9 cellular contexts compared by ENCODE assay signal in genomic region chr9:109499631-109500120, GRCh38. TPM values are rescaled to one million over a fixed set of nuclear protein-coding genes. Genes with fewer than 3 reads are reported as not detected.
DNase-seq lines count a peak whose midpoint lies in the region; ATAC-seq and TF ChIP-seq lines count a peak whose summit lies in the region.
"Had no signal": no experiment of that assay in that cellular context is flagged by ENCODE, and none has a peak within 500 bp of the region (broad histone marks: within the 10 kb centered on the region; RNA-seq: fewer than 3 reads in every experiment).

No MANE protein-coding gene starts in this region.

- in situ Hi-C loops in astrocyte of the cerebellum (cut with HindIII; ENCODE audit: low sequenced_read_pairs) = no loop called here

- H3K4me1 ChIP-seq in subcutaneous abdominal adipose tissue (ENCODE audit: control insufficient read depth in 5 of 5, insufficient read depth in 5 of 5, low read length in 5 of 5) = peaks cover 4 to 30% (median 26%) of the 10 kb centered on the region in 5 donors

- no peak overlapping the region for H3K27ac ChIP-seq in subcutaneous abdominal adipose tissue (ENCODE audit: low read depth, low read length)

- DNase-seq in HT1080 (ENCODE audit: low read depth) (peak; percentile 52), astrocyte of the cerebellum (ENCODE audit: low read depth) (no peak), Ammon's horn (ENCODE audit: low spot score) (no peak), NCI-H510A treated with DMSO at 0.1 percent for 48 hours (lab: John Stamatoyannopoulos, UW) (no peak)
- no peak for DNase-seq in stimulated activated CD4-positive, alpha-beta T cell treated with anti-CD3 and anti-CD28 coated beads, Interleukin-12 subunit alpha, Interleukin-12 subunit beta, amount 100 ng/mL, for 4 hours

- H3K4me3 ChIP-seq in astrocyte of the cerebellum (ENCODE audit: low read depth, low read length) = peak overlapping the region; percentile 25
- peak overlapping the region; percentile 53 for H3K4me3 ChIP-seq in iPS-18c (ENCODE audit: insufficient read depth, low read depth, low read length)
- peak overlapping the region; percentile 26 to 69 (median 52) for H3K4me3 ChIP-seq in subcutaneous abdominal adipose tissue (ENCODE audit: low read depth in 1 of 5, low read length in 5 of 5)

- peak overlapping the region in 2 of 5 donors; percentile 22 to 60 for H3K9ac ChIP-seq in subcutaneous abdominal adipose tissue (ENCODE audit: low read length in 5 of 5)

- H3K9me3 ChIP-seq in iPS-18c (ENCODE audit: control insufficient read depth, insufficient read depth, low read length) = peaks cover 2% of the 10 kb centered on the region
- no peaks in the 10 kb centered on the region for H3K9me3 ChIP-seq in subcutaneous abdominal adipose tissue (ENCODE audit: control insufficient read depth in 5 of 5, low read length in 5 of 5)

- ATAC-seq in HG03469 (IDR thresholded peaks at IDR 0.05; ENCODE audit: unreplicated experiment) = no peak
- ATAC-seq: stimulated activated effector memory CD8-positive, alpha-beta T cell treated with anti-CD3 and anti-CD28 coated beads, Interleukin-12 subunit alpha, Interleukin-12 subunit beta, amount 100 ng/mL, for 72 hours had no signal

- no peaks in the 10 kb centered on the region for H3K36me3 ChIP-seq in subcutaneous abdominal adipose tissue (ENCODE audit: control insufficient read depth in 5 of 5, insufficient read depth in 5 of 5, low read length in 5 of 5)

- no peak for TF ChIP-seq CTCF in astrocyte of the cerebellum (IDR thresholded peaks at IDR 0.05; ENCODE audit: low read depth, low read length, missing control alignments)

- H3K27me3 ChIP-seq in subcutaneous abdominal adipose tissue (ENCODE audit: control insufficient read depth in 5 of 5, insufficient read depth in 4 of 5, low read length in 5 of 5) = peaks cover 0 to 21% (median 13%) of the 10 kb centered on the region in 5 donors

RNA-seq across cellular contexts. Expression of gene PTPN3, which starts 1.6 kb away (rescaled TPM):
- 5.0 and 10.1 TPM in 2 replicates for total RNA-seq in HT1080 (2014; rRNA removed; shearing (Covaris generic))
- polyA plus RNA-seq in HT1080 (2015; cell fraction: cytosol; rRNA removed) = 6.4 and 6.9 TPM in 2 replicates
- polyA plus RNA-seq in HT1080 (2015; cell fraction: nucleus; rRNA removed) = 12.1 and 12.5 TPM in 2 replicates
